ENCODE assay signal across 1 cellular context in the genomic region with DNA sequence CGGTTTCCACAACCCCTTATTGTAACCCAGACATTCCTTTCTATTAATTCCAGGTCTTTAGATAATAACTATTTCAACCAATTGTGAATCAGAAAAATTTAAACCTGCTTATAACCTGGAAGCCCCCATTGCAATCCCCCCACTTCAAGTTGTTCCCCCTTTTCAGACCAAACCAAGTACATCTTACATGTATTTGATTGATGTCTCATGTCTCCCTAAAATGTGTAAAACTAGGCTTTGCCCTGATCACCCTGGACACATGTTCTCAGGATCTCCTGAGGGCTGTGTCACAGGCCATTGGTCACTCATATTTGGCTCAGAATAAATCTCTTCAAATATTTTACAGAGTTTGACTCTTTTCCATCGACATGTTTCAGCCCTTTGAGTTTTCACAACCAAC.
TF ChIP-seq lines count a peak whose summit lies in the region.

No MANE protein-coding gene starts in this region.

TF ChIP-seq in GM12878, 131 proteins besides CTCF, POLR2A, EP300 and RAD21:
- 0 out of 2 replicates have a peak, but pooled peaks have one; percentile 11 for TF ChIP-seq POLR2AphosphoS5 (IDR thresholded peaks at IDR 0.05; ENCODE audit: low read length)
- 0 out of 2 replicates have a peak, but pooled peaks have one; percentile 48 for TF ChIP-seq POLR2AphosphoS2 (IDR thresholded peaks at IDR 0.05; ENCODE audit: low read depth, low read length)
- TF ChIP-seq PKNOX1 (IDR thresholded peaks at IDR 0.05): 0 out of 2 replicates have a peak, but pooled peaks have one; percentile 51
